12 cellular contexts compared by ENCODE assay signal in genomic region chr17:60328679-60329078, GRCh38.
"Had no signal": no experiment of that assay in that cellular context is flagged by ENCODE, and none has a peak within 500 bp of the region (broad histone marks: within the 10 kb centered on the region; RNA-seq: fewer than 3 reads in every experiment).

No MANE protein-coding gene starts in this region.

- H3K9me3 ChIP-seq: tibial artery had no signal

- H3K36me3 Mint-ChIP-seq: activated naive CD8-positive, alpha-beta T cell; natural killer cell had no signal

- H3K27ac ChIP-seq: brain microvascular endothelial cell, tibial artery had no signal

- DNase-seq: activated CD4-positive, alpha-beta memory T cell treated with anti-CD3 and anti-CD28 coated beads, Interleukin-2, amount 10 ng/mL, durations not matched to agents 7 days and 5 days; activated gamma-delta T cell; activated T-cell treated with anti-CD3 and anti-CD28 coated beads, Interleukin-2, amount 50 U/mL, for 48 hours; brain microvascular endothelial cell; effector memory CD8-positive, alpha-beta T cell; erythroblast; left cardiac atrium; natural killer cell; stimulated activated CD4-positive, alpha-beta T cell treated with anti-CD3 and anti-CD28 coated beads, Interleukin-4, amount 100 ng/mL, for 1 hour; tibial artery had no signal

- H3K9me3 Mint-ChIP-seq: activated CD4-positive, alpha-beta memory T cell treated with anti-CD3 and anti-CD28 coated beads, Interleukin-2, amount 10 ng/mL, durations not matched to agents 7 days and 5 days; effector memory CD8-positive, alpha-beta T cell; natural killer cell had no signal

- H3K4me3 Mint-ChIP-seq: activated CD4-positive, alpha-beta memory T cell treated with anti-CD3 and anti-CD28 coated beads, Interleukin-2, amount 10 ng/mL, durations not matched to agents 7 days and 5 days; activated naive CD8-positive, alpha-beta T cell; effector memory CD8-positive, alpha-beta T cell; natural killer cell had no signal

- H3K36me3 ChIP-seq: brain microvascular endothelial cell, tibial artery had no signal

- ATAC-seq: effector memory CD8-positive, alpha-beta T cell; left cardiac atrium; natural killer cell had no signal

- H3K27ac Mint-ChIP-seq: activated CD4-positive, alpha-beta memory T cell treated with anti-CD3 and anti-CD28 coated beads, Interleukin-2, amount 10 ng/mL, durations not matched to agents 7 days and 5 days; activated naive CD8-positive, alpha-beta T cell; effector memory CD8-positive, alpha-beta T cell; natural killer cell had no signal

- H3K4me3 ChIP-seq: lung, tibial artery had no signal

- H3K27me3 Mint-ChIP-seq: activated CD4-positive, alpha-beta memory T cell treated with anti-CD3 and anti-CD28 coated beads, Interleukin-2, amount 10 ng/mL, durations not matched to agents 7 days and 5 days; activated naive CD8-positive, alpha-beta T cell; effector memory CD8-positive, alpha-beta T cell had no signal

- H3K27me3 ChIP-seq: brain microvascular endothelial cell, tibial artery had no signal
